In the genomic region with DNA sequence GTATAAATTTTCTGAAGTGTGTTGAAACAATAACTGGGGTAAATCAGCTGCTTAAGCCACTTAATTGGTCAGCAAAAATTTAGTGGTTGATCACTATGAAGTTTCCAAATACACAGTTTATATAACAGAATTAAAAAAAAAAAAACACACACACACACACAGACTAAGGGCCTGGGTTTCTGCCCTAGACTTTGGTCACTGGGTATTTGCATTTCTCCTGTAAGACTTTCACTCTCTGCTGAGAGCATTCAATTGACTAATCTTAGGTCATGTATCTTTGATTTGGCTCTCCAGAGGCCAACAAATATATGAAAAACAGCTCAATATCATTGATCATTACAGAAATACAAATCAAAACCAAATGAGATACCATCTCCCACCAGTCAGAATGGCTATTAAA, we compare ENCODE assay signal across 7 cellular contexts.
"Had no signal": no experiment of that assay in that cellular context is flagged by ENCODE, and none has a peak within 500 bp of the region (broad histone marks: within the 10 kb centered on the region; RNA-seq: fewer than 3 reads in every experiment).

No MANE protein-coding gene starts in this region.

- FAIRE-seq: H1, H54, HTR-8/SVneo had no signal

- H2AFZ ChIP-seq: GM23338 had no signal

- DNase-seq: H9, HCEC 1CT, KBM-7 had no signal

- H3K4me2 ChIP-seq: GM23338 had no signal

- H3K4me3 ChIP-seq: GM23338 had no signal

- ATAC-seq: GM23338 had no signal
